ENCODE assay signal across 8 cellular contexts in genomic region chr6:110682460-110682853, GRCh38.
DNase-seq lines count a peak whose midpoint lies in the region; ATAC-seq and TF ChIP-seq lines count a peak whose summit lies in the region.

No MANE protein-coding gene starts in this region.

- POLR2A ChIA-PET in activated B cell treated with CpG ODN at 0.5 μM for 24 hours (lab: Charles Lee): interaction anchor here (0.5 to 3.0 kb wide), 11 partner anchors 101 to 299 kb away, joined by 3 to 32 read pairs (median 5); partner anchors contain the start of genes AMD1, CDK19, GTF3C6 and RPF2

- H3K27me3 Mint-ChIP-seq in activated B cell treated with CpG ODN at 0.5 μM for 24 hours: no peaks in the 10 kb centered on the region

- no peaks in the 10 kb centered on the region for H3K36me3 Mint-ChIP-seq in activated B cell treated with CpG ODN at 0.5 μM for 24 hours (ENCODE audit: low read depth)

- CTCF ChIA-PET in activated B cell treated with CpG ODN at 0.5 μM for 24 hours (lab: Charles Lee): interaction anchor here (0.6 to 5.7 kb wide), 41 partner anchors 8 to 708 kb away, joined by 3 to 77 read pairs (median 4); partner anchors contain the start of genes AMD1, CDK19, GTF3C6 and RPF2

- H3K27ac ChIP-seq in lung (ENCODE audit: low read depth in 1 of 2, low read length in 1 of 2): no peak overlapping the region

- H3K9me3 Mint-ChIP-seq in activated B cell treated with CpG ODN at 0.5 μM for 24 hours: no peaks in the 10 kb centered on the region

- TF ChIP-seq CTCF in activated B cell treated with CpG ODN at 0.5 μM for 24 hours (IDR thresholded peaks at IDR 0.05): no peak
- peak; percentile 83 for TF ChIP-seq CTCF in lung (IDR thresholded peaks at IDR 0.05; ENCODE audit: control extremely low read depth, extremely low read depth)

- H3K4me1 Mint-ChIP-seq in activated B cell treated with CpG ODN at 0.5 μM for 24 hours: peaks cover 13% of the 10 kb centered on the region

- H3K27ac Mint-ChIP-seq in activated B cell treated with CpG ODN at 0.5 μM for 24 hours: no peak overlapping the region

- ATAC-seq in GM19043 (IDR thresholded peaks at IDR 0.05; ENCODE audit: low read depth, unreplicated experiment): peak; percentile 96
- peak; percentile 91 for ATAC-seq in HG03196 (IDR thresholded peaks at IDR 0.05; ENCODE audit: unreplicated experiment)
- peak; percentile 99 for ATAC-seq in activated B cell treated with CpG ODN at 0.5 μM for 24 hours (ENCODE audit: low read depth)
- ATAC-seq in lung (ENCODE audit: insufficient read depth, low FRiP score): peak; percentile 94

- no peak overlapping the region for H3K4me3 ChIP-seq in lung

- intact Hi-C loops in activated B cell treated with CpG ODN at 0.5 μM for 24 hours (cut with micrococcal nuclease): loop anchor here (1.0 to 5.0 kb wide), 9 partner anchors 132 to 1360 kb away; partner anchors contain the start of genes GTF3C6 and RPF2

- 11 to 17% methylated on average over 1 of the region's 1 CpG for WGBS in lung, 2 donors

- no peak overlapping the region for H3K4me3 Mint-ChIP-seq in activated B cell treated with CpG ODN at 0.5 μM for 24 hours

- H3K27me3 ChIP-seq in lung (ENCODE audit: control insufficient read depth, insufficient read depth): no peaks in the 10 kb centered on the region

- no peaks in the 10 kb centered on the region for H3K36me3 ChIP-seq in lung (ENCODE audit: control insufficient read depth in 2 of 2, insufficient read depth in 2 of 2, low read length in 2 of 2)

- no peaks in the 10 kb centered on the region for H3K9me3 ChIP-seq in lung (ENCODE audit: control insufficient read depth in 2 of 2, insufficient read depth in 1 of 2, low read length in 1 of 2)

- DNase-seq in CD1c-positive myeloid dendritic cell (ENCODE audit: extremely low spot score) (peak; percentile 86), NCI-H2227 treated with DMSO at 0.1 percent for 48 hours (lab: John Stamatoyannopoulos, UW) (peak; percentile 57), activated B cell treated with CpG ODN at 0.5 μM for 24 hours (no peak), dermis microvascular lymphatic vessel endothelial cell (ENCODE audit: low read depth in 2 of 2) (peak; percentile 76 to 86), lung (ENCODE audit: low spot score) (peak; percentile 75)
- peak; percentile 14 to 38 for DNase-seq in stimulated activated CD8-positive, alpha-beta memory T cell treated with anti-CD3 and anti-CD28 coated beads, Interleukin-4, amount 100 ng/mL, for 1 hour (ENCODE audit: low read depth in 2 of 2, low spot score in 1 of 2)

- H3K4me1 ChIP-seq in lung (ENCODE audit: control insufficient read depth in 2 of 2, insufficient read depth in 2 of 2, low read length in 2 of 2): no peaks in the 10 kb centered on the region
